7 cellular contexts compared by ENCODE assay signal in the genomic region with DNA sequence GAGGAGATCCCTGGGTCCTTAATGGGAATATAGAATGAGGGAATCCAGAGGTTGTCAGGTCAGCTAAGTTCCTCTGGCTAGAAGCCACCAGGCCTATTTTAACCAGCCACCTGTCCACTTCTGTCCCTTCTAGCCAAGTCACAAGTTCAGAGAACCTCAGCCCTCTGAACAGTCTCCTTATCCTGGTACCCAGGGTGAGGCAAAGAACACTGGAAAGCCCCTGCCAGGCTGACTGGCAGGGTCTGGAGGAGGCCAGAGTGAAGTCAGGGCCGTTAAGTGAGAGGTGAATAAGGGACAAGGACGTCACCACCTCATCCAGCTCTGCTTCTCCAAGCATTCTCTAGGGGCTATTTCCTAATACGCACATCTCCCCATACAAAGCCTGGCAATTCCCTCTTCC. TPM values are rescaled to one million over a fixed set of nuclear protein-coding genes. Genes with fewer than 3 reads are reported as not detected.
DNase-seq lines count a peak whose midpoint lies in the region; ATAC-seq and TF ChIP-seq lines count a peak whose summit lies in the region.
"Had no signal": no experiment of that assay in that cellular context is flagged by ENCODE, and none has a peak within 500 bp of the region (broad histone marks: within the 10 kb centered on the region; RNA-seq: fewer than 3 reads in every experiment).

No MANE protein-coding gene starts in this region.

- CTCF ChIA-PET in activated CD8-positive, alpha-beta T cell treated with anti-CD3 and anti-CD28 coated beads for 36 hours (lab: Charles Lee), result interaction anchor here (2.3 kb wide), 1 partner anchor 10 kb away, joined by 7 read pairs; the partner anchor contains the start of gene PHF23
- CTCF ChIA-PET in activated CD8-positive, alpha-beta T cell treated with anti-CD3 and anti-CD28 coated beads, Interleukin-2, amount 10 ng/mL, durations not matched to agents 7 days and 5 days (lab: Charles Lee), result no interaction called here
- CTCF ChIA-PET in activated CD4-positive, alpha-beta memory T cell treated with anti-CD3 and anti-CD28 coated beads, Interleukin-2, amount 10 ng/mL, durations not matched to agents 7 days and 5 days (lab: Charles Lee), result interaction anchor here (1.7 kb wide), 1 partner anchor 28 kb away, joined by 5 read pairs; no protein-coding TSS in a partner anchor

- peaks cover 33% of the 10 kb centered on the region for H3K4me1 Mint-ChIP-seq in activated CD8-positive, alpha-beta T cell treated with anti-CD3 and anti-CD28 coated beads for 36 hours (ENCODE audit: low read depth)
- peaks cover 40% of the 10 kb centered on the region for H3K4me1 Mint-ChIP-seq in activated CD8-positive, alpha-beta T cell treated with anti-CD3 and anti-CD28 coated beads, Interleukin-2, amount 10 ng/mL, durations not matched to agents 7 days and 5 days (ENCODE audit: low read depth)
- peaks cover 55% of the 10 kb centered on the region for H3K4me1 Mint-ChIP-seq in activated CD4-positive, alpha-beta memory T cell treated with anti-CD3 and anti-CD28 coated beads, Interleukin-2, amount 10 ng/mL, durations not matched to agents 7 days and 5 days
- peaks cover 32% of the 10 kb centered on the region for H3K4me1 Mint-ChIP-seq in osteocyte (ENCODE audit: unreplicated experiment)

- no peak overlapping the region for H3K4me3 Mint-ChIP-seq in activated CD8-positive, alpha-beta T cell treated with anti-CD3 and anti-CD28 coated beads for 36 hours
- no peak overlapping the region for H3K4me3 Mint-ChIP-seq in activated CD8-positive, alpha-beta T cell treated with anti-CD3 and anti-CD28 coated beads, Interleukin-2, amount 10 ng/mL, durations not matched to agents 7 days and 5 days
- peak overlapping the region; percentile 91 for H3K4me3 Mint-ChIP-seq in activated CD4-positive, alpha-beta memory T cell treated with anti-CD3 and anti-CD28 coated beads, Interleukin-2, amount 10 ng/mL, durations not matched to agents 7 days and 5 days
- no peak overlapping the region for H3K4me3 Mint-ChIP-seq in osteocyte (ENCODE audit: unreplicated experiment)

- no peak for TF ChIP-seq CTCF in activated CD8-positive, alpha-beta T cell treated with anti-CD3 and anti-CD28 coated beads for 36 hours (IDR thresholded peaks at IDR 0.05)
- TF ChIP-seq CTCF in osteocyte (IDR thresholded peaks at IDR 0.05), result no peak

- peak overlapping the region; percentile 78 for H3K27ac Mint-ChIP-seq in activated CD8-positive, alpha-beta T cell treated with anti-CD3 and anti-CD28 coated beads for 36 hours
- no peak overlapping the region for H3K27ac Mint-ChIP-seq in activated CD8-positive, alpha-beta T cell treated with anti-CD3 and anti-CD28 coated beads, Interleukin-2, amount 10 ng/mL, durations not matched to agents 7 days and 5 days
- peak overlapping the region; percentile 34 for H3K27ac Mint-ChIP-seq in activated CD4-positive, alpha-beta memory T cell treated with anti-CD3 and anti-CD28 coated beads, Interleukin-2, amount 10 ng/mL, durations not matched to agents 7 days and 5 days
- peak overlapping the region; percentile 67 for H3K27ac Mint-ChIP-seq in osteocyte (ENCODE audit: unreplicated experiment)

- no peaks in the 10 kb centered on the region for H3K27me3 Mint-ChIP-seq in activated CD8-positive, alpha-beta T cell treated with anti-CD3 and anti-CD28 coated beads for 36 hours
- no peaks in the 10 kb centered on the region for H3K27me3 Mint-ChIP-seq in activated CD8-positive, alpha-beta T cell treated with anti-CD3 and anti-CD28 coated beads, Interleukin-2, amount 10 ng/mL, durations not matched to agents 7 days and 5 days (ENCODE audit: low read depth)
- H3K27me3 Mint-ChIP-seq in activated CD4-positive, alpha-beta memory T cell treated with anti-CD3 and anti-CD28 coated beads, Interleukin-2, amount 10 ng/mL, durations not matched to agents 7 days and 5 days, result no peaks in the 10 kb centered on the region
- H3K27me3 Mint-ChIP-seq in osteocyte (ENCODE audit: unreplicated experiment), result no peaks in the 10 kb centered on the region

- DNase-seq in activated CD8-positive, alpha-beta T cell treated with anti-CD3 and anti-CD28 coated beads for 36 hours, result no peak
- no peak for DNase-seq in activated CD8-positive, alpha-beta T cell treated with anti-CD3 and anti-CD28 coated beads, Interleukin-2, amount 10 ng/mL, durations not matched to agents 7 days and 5 days
- DNase-seq in activated CD4-positive, alpha-beta memory T cell treated with anti-CD3 and anti-CD28 coated beads, Interleukin-2, amount 10 ng/mL, durations not matched to agents 7 days and 5 days, result no peak
- DNase-seq in osteocyte (ENCODE audit: extremely low spot score, unreplicated experiment) (no peak), cerebellum (ENCODE audit: low spot score) (no peak), amygdala (lab: John Stamatoyannopoulos, UW) (no peak)
- DNase-seq: activated CD8-positive, alpha-beta memory T cell treated with anti-CD3 and anti-CD28 coated beads, Interleukin-2, amount 50 U/mL, for 48 hours had no signal

- H3K36me3 Mint-ChIP-seq in activated CD8-positive, alpha-beta T cell treated with anti-CD3 and anti-CD28 coated beads for 36 hours (ENCODE audit: low read depth), result peaks cover 36% of the 10 kb centered on the region
- H3K36me3 Mint-ChIP-seq in activated CD8-positive, alpha-beta T cell treated with anti-CD3 and anti-CD28 coated beads, Interleukin-2, amount 10 ng/mL, durations not matched to agents 7 days and 5 days (ENCODE audit: low read depth), result peaks cover 45% of the 10 kb centered on the region
- H3K36me3 Mint-ChIP-seq in activated CD4-positive, alpha-beta memory T cell treated with anti-CD3 and anti-CD28 coated beads, Interleukin-2, amount 10 ng/mL, durations not matched to agents 7 days and 5 days (ENCODE audit: low read depth), result peaks cover 52% of the 10 kb centered on the region
- H3K36me3 Mint-ChIP-seq in osteocyte (ENCODE audit: unreplicated experiment), result peaks cover 19% of the 10 kb centered on the region

- intact Hi-C loops in activated CD8-positive, alpha-beta T cell treated with anti-CD3 and anti-CD28 coated beads for 36 hours (cut with micrococcal nuclease), result no loop called here

- no peaks in the 10 kb centered on the region for H3K9me3 Mint-ChIP-seq in activated CD8-positive, alpha-beta T cell treated with anti-CD3 and anti-CD28 coated beads for 36 hours
- no peaks in the 10 kb centered on the region for H3K9me3 Mint-ChIP-seq in activated CD8-positive, alpha-beta T cell treated with anti-CD3 and anti-CD28 coated beads, Interleukin-2, amount 10 ng/mL, durations not matched to agents 7 days and 5 days (ENCODE audit: insufficient read depth)
- no peaks in the 10 kb centered on the region for H3K9me3 Mint-ChIP-seq in activated CD4-positive, alpha-beta memory T cell treated with anti-CD3 and anti-CD28 coated beads, Interleukin-2, amount 10 ng/mL, durations not matched to agents 7 days and 5 days
- H3K9me3 Mint-ChIP-seq in osteocyte (ENCODE audit: unreplicated experiment), result no peaks in the 10 kb centered on the region

- POLR2A ChIA-PET in activated CD8-positive, alpha-beta T cell treated with anti-CD3 and anti-CD28 coated beads for 36 hours (lab: Charles Lee), result interaction anchor here (0.8 to 5.0 kb wide), 4 partner anchors 9 to 236 kb away, joined by 4 to 67 read pairs (median 4); partner anchors contain the start of genes GABARAP, PHF23 and POLR2A
- POLR2A ChIA-PET in activated CD8-positive, alpha-beta T cell treated with anti-CD3 and anti-CD28 coated beads, Interleukin-2, amount 10 ng/mL, durations not matched to agents 7 days and 5 days (lab: Charles Lee), result interaction anchor here (0.5 kb wide), 1 partner anchor 303 kb away, joined by 3 read pairs; no protein-coding TSS in a partner anchor
- POLR2A ChIA-PET in activated CD4-positive, alpha-beta memory T cell treated with anti-CD3 and anti-CD28 coated beads, Interleukin-2, amount 10 ng/mL, durations not matched to agents 7 days and 5 days (lab: Charles Lee), result interaction anchor here (1.3 to 3.9 kb wide), 3 partner anchors 8 to 35 kb away, joined by 4 to 74 read pairs (median 7); partner anchors contain the start of genes DVL2, GABARAP and PHF23

- no peak for ATAC-seq in activated CD8-positive, alpha-beta T cell treated with anti-CD3 and anti-CD28 coated beads for 36 hours
- no peak for ATAC-seq in activated CD8-positive, alpha-beta T cell treated with anti-CD3 and anti-CD28 coated beads, Interleukin-2, amount 10 ng/mL, durations not matched to agents 7 days and 5 days

RNA-seq across cellular contexts. Expression of gene CTDNEP1, which starts 2.7 kb away (rescaled TPM):
- 100 to 1,000 TPM; 159 to 160 TPM for total RNA-seq in activated CD8-positive, alpha-beta T cell treated with anti-CD3 and anti-CD28 coated beads for 36 hours
- 100 to 1,000 TPM; 171 to 186 TPM for total RNA-seq in activated CD8-positive, alpha-beta T cell treated with anti-CD3 and anti-CD28 coated beads, Interleukin-2, amount 10 ng/mL, durations not matched to agents 7 days and 5 days
- total RNA-seq in activated CD4-positive, alpha-beta memory T cell treated with anti-CD3 and anti-CD28 coated beads, Interleukin-2, amount 10 ng/mL, durations not matched to agents 7 days and 5 days, result 100 to 1,000 TPM; 170 to 175 TPM
- total RNA-seq in osteocyte (145 and 151 TPM in 2 replicates), cerebellum (35.8 TPM)

RNA-seq across cellular contexts. Expression of gene ELP5, which starts 3.2 kb away (rescaled TPM):
- total RNA-seq in activated CD8-positive, alpha-beta T cell treated with anti-CD3 and anti-CD28 coated beads for 36 hours, result 10 to 100 TPM; 80.2 to 85.4 TPM
- 10 to 100 TPM; 63.5 to 66.1 TPM for total RNA-seq in activated CD8-positive, alpha-beta T cell treated with anti-CD3 and anti-CD28 coated beads, Interleukin-2, amount 10 ng/mL, durations not matched to agents 7 days and 5 days
- total RNA-seq in activated CD4-positive, alpha-beta memory T cell treated with anti-CD3 and anti-CD28 coated beads, Interleukin-2, amount 10 ng/mL, durations not matched to agents 7 days and 5 days, result 10 to 100 TPM; 40.4 to 42.1 TPM
- total RNA-seq in osteocyte (30.2 and 37.6 TPM in 2 replicates), cerebellum (20.0 TPM)

RNA-seq across cellular contexts. Expression of gene GABARAP, which starts 6.6 kb away (rescaled TPM):
- total RNA-seq in activated CD8-positive, alpha-beta T cell treated with anti-CD3 and anti-CD28 coated beads for 36 hours, result 100 to 1,000 TPM; 104 to 118 TPM
- 100 to 1,000 TPM; 203 to 227 TPM for total RNA-seq in activated CD8-positive, alpha-beta T cell treated with anti-CD3 and anti-CD28 coated beads, Interleukin-2, amount 10 ng/mL, durations not matched to agents 7 days and 5 days
- total RNA-seq in activated CD4-positive, alpha-beta memory T cell treated with anti-CD3 and anti-CD28 coated beads, Interleukin-2, amount 10 ng/mL, durations not matched to agents 7 days and 5 days, result 100 to 1,000 TPM; 303 to 313 TPM
- total RNA-seq in osteocyte (642 TPM in 2 replicates), cerebellum (102 TPM)

RNA-seq across cellular contexts. Expression of gene PHF23, which starts 9.6 kb away (rescaled TPM):
- 10 to 100 TPM; 17.8 to 24.4 TPM for total RNA-seq in activated CD8-positive, alpha-beta T cell treated with anti-CD3 and anti-CD28 coated beads for 36 hours
- 10 to 100 TPM; 53.6 to 57.9 TPM for total RNA-seq in activated CD8-positive, alpha-beta T cell treated with anti-CD3 and anti-CD28 coated beads, Interleukin-2, amount 10 ng/mL, durations not matched to agents 7 days and 5 days
- total RNA-seq in activated CD4-positive, alpha-beta memory T cell treated with anti-CD3 and anti-CD28 coated beads, Interleukin-2, amount 10 ng/mL, durations not matched to agents 7 days and 5 days, result 10 to 100 TPM; 45.9 to 53.1 TPM
- total RNA-seq in osteocyte, result 51.6 and 54.7 TPM in 2 replicates
- total RNA-seq in cerebellum, result 20.5 TPM

RNA-seq across cellular contexts. Expression of gene CLDN7, which starts 13.5 kb away (rescaled TPM):
- total RNA-seq in activated CD8-positive, alpha-beta T cell treated with anti-CD3 and anti-CD28 coated beads for 36 hours, result 1 to 10 TPM; 1.5 to 1.7 TPM
- 1 to 10 TPM; 1.1 to 1.3 TPM for total RNA-seq in activated CD8-positive, alpha-beta T cell treated with anti-CD3 and anti-CD28 coated beads, Interleukin-2, amount 10 ng/mL, durations not matched to agents 7 days and 5 days
- total RNA-seq in activated CD4-positive, alpha-beta memory T cell treated with anti-CD3 and anti-CD28 coated beads, Interleukin-2, amount 10 ng/mL, durations not matched to agents 7 days and 5 days, result under 1 TPM; 0.15 to 0.80 TPM
- total RNA-seq in osteocyte, result 0.27 and 0.89 TPM in 2 replicates
- 0.54 TPM for total RNA-seq in cerebellum
